In genomic region chr6:150133686-150134085, GRCh38 we compare ENCODE assay signal across 33 cellular contexts. TPM values are rescaled to one million over a fixed set of nuclear protein-coding genes. Genes with fewer than 3 reads are reported as not detected.
"Had no signal": no experiment of that assay in that cellular context is flagged by ENCODE, and none has a peak within 500 bp of the region (broad histone marks: within the 10 kb centered on the region; RNA-seq: fewer than 3 reads in every experiment).

No MANE protein-coding gene starts in this region.

- H3K9me3 ChIP-seq: adrenal gland, ascending aorta, gastrocnemius medialis had no signal

- H3K4me1 ChIP-seq: adrenal gland, ascending aorta, esophagus muscularis mucosa, foreskin keratinocyte, gastrocnemius medialis had no signal

- H3K27me3 ChIP-seq: adrenal gland, ascending aorta, foreskin keratinocyte, gastrocnemius medialis had no signal

- H3K36me3 ChIP-seq: adrenal gland, ascending aorta, esophagus muscularis mucosa, gastrocnemius medialis had no signal

- H3K27ac ChIP-seq: adrenal gland, ascending aorta, esophagus muscularis mucosa, foreskin keratinocyte, gastrocnemius medialis had no signal

- H3K27ac Mint-ChIP-seq: activated CD4-positive, alpha-beta memory T cell treated with anti-CD3 and anti-CD28 coated beads for 36 hours; activated CD4-positive, alpha-beta T cell treated with anti-CD3 and anti-CD28 coated beads for 36 hours; activated CD4-positive, alpha-beta T cell treated with anti-CD3 and anti-CD28 coated beads, Interleukin-2, amount 10 ng/mL, durations not matched to agents 24 days and 14 days; activated CD8-positive, alpha-beta memory T cell treated with anti-CD3 and anti-CD28 coated beads, Interleukin-2, amount 10 ng/mL, durations not matched to agents 7 days and 5 days; activated CD8-positive, alpha-beta T cell treated with anti-CD3 and anti-CD28 coated beads, Interleukin-2, amount 10 ng/mL, durations not matched to agents 7 days and 5 days; activated naive CD4-positive, alpha-beta T cell treated with anti-CD3 and anti-CD28 coated beads for 36 hours; activated naive CD4-positive, alpha-beta T cell treated with anti-CD3 and anti-CD28 coated beads, Interleukin-2, amount 50 U/mL, for 24 hours; activated naive CD8-positive, alpha-beta T cell treated with anti-CD3 and anti-CD28 coated beads for 36 hours; activated naive CD8-positive, alpha-beta T cell treated with anti-CD3 and anti-CD28 coated beads, Interleukin-2, amount 50 U/mL, for 24 hours; activated T-helper 1 cell treated with anti-CD3 and anti-CD28 coated beads, Interleukin-12 subunit alpha, Interleukin-12 subunit beta, Interleukin-2, Interleukin-4 antibody, amounts not matched to agents 30 ng/mL and 10 ng/mL and 1 ng/mL, durations not matched to agents 14 hours and 24 hours and 36 hours; activated T-helper 2 cell treated with anti-CD3 and anti-CD28 coated beads, Interferon-gamma antibody, Interleukin-2, Interleukin-4, amounts not matched to agents 10 μg/mL and 5 μg/mL and 100 μg/mL, durations not matched to agents 14 hours and 24 hours and 36 hours; effector memory CD8-positive, alpha-beta T cell had no signal

- ATAC-seq: activated CD4-positive, alpha-beta T cell treated with anti-CD3 and anti-CD28 coated beads for 36 hours; activated CD8-positive, alpha-beta memory T cell treated with anti-CD3 and anti-CD28 coated beads, Interleukin-2, amount 10 ng/mL, durations not matched to agents 7 days and 5 days; activated CD8-positive, alpha-beta T cell treated with anti-CD3 and anti-CD28 coated beads, Interleukin-2, amount 10 ng/mL, durations not matched to agents 7 days and 5 days; activated naive CD8-positive, alpha-beta T cell treated with anti-CD3 and anti-CD28 coated beads, Interleukin-2, amount 50 U/mL, for 24 hours; effector memory CD8-positive, alpha-beta T cell; gastrocnemius medialis had no signal

- H3K36me3 Mint-ChIP-seq: activated CD4-positive, alpha-beta memory T cell treated with anti-CD3 and anti-CD28 coated beads for 36 hours; activated CD8-positive, alpha-beta memory T cell treated with anti-CD3 and anti-CD28 coated beads, Interleukin-2, amount 10 ng/mL, durations not matched to agents 7 days and 5 days; activated naive CD4-positive, alpha-beta T cell treated with anti-CD3 and anti-CD28 coated beads, Interleukin-2, amount 50 U/mL, for 24 hours; activated naive CD8-positive, alpha-beta T cell treated with anti-CD3 and anti-CD28 coated beads for 36 hours; brain had no signal

- H3K4me3 ChIP-seq: adrenal gland, ascending aorta, esophagus muscularis mucosa, gastrocnemius medialis had no signal

- H3K4me3 Mint-ChIP-seq: activated CD4-positive, alpha-beta memory T cell treated with anti-CD3 and anti-CD28 coated beads for 36 hours; activated CD4-positive, alpha-beta T cell treated with anti-CD3 and anti-CD28 coated beads for 36 hours; activated CD4-positive, alpha-beta T cell treated with anti-CD3 and anti-CD28 coated beads, Interleukin-2, amount 10 ng/mL, durations not matched to agents 24 days and 14 days; activated CD8-positive, alpha-beta memory T cell treated with anti-CD3 and anti-CD28 coated beads, Interleukin-2, amount 10 ng/mL, durations not matched to agents 7 days and 5 days; activated CD8-positive, alpha-beta T cell treated with anti-CD3 and anti-CD28 coated beads, Interleukin-2, amount 10 ng/mL, durations not matched to agents 7 days and 5 days; activated naive CD4-positive, alpha-beta T cell treated with anti-CD3 and anti-CD28 coated beads for 36 hours; activated naive CD4-positive, alpha-beta T cell treated with anti-CD3 and anti-CD28 coated beads, Interleukin-2, amount 50 U/mL, for 24 hours; activated naive CD8-positive, alpha-beta T cell treated with anti-CD3 and anti-CD28 coated beads for 36 hours; activated naive CD8-positive, alpha-beta T cell treated with anti-CD3 and anti-CD28 coated beads, Interleukin-2, amount 50 U/mL, for 24 hours; activated T-helper 1 cell treated with anti-CD3 and anti-CD28 coated beads, Interleukin-12 subunit alpha, Interleukin-12 subunit beta, Interleukin-2, Interleukin-4 antibody, amounts not matched to agents 30 ng/mL and 10 ng/mL and 1 ng/mL, durations not matched to agents 14 hours and 24 hours and 36 hours; brain; central memory CD8-positive, alpha-beta T cell; effector memory CD8-positive, alpha-beta T cell had no signal

- H3K4me1 Mint-ChIP-seq: activated CD4-positive, alpha-beta T cell treated with anti-CD3 and anti-CD28 coated beads, Interleukin-2, amount 10 ng/mL, durations not matched to agents 24 days and 14 days; activated CD8-positive, alpha-beta memory T cell treated with anti-CD3 and anti-CD28 coated beads, Interleukin-2, amount 10 ng/mL, durations not matched to agents 7 days and 5 days; activated naive CD4-positive, alpha-beta T cell treated with anti-CD3 and anti-CD28 coated beads, Interleukin-2, amount 50 U/mL, for 24 hours; activated naive CD8-positive, alpha-beta T cell treated with anti-CD3 and anti-CD28 coated beads for 36 hours; activated naive CD8-positive, alpha-beta T cell treated with anti-CD3 and anti-CD28 coated beads, Interleukin-2, amount 50 U/mL, for 24 hours; brain; central memory CD8-positive, alpha-beta T cell had no signal

- DNase-seq: activated CD4-positive, alpha-beta memory T cell treated with anti-CD3 and anti-CD28 coated beads for 36 hours; activated CD4-positive, alpha-beta T cell treated with anti-CD3 and anti-CD28 coated beads for 36 hours; activated CD4-positive, alpha-beta T cell treated with anti-CD3 and anti-CD28 coated beads, Interleukin-2, amount 10 ng/mL, durations not matched to agents 24 days and 14 days; activated CD4-positive, CD25-positive, alpha-beta regulatory T cell; activated CD4-positive, CD25-positive, alpha-beta regulatory T cell treated with anti-CD3 and anti-CD28 coated beads, Interleukin-2, amount 50 U/mL, for 72 hours; activated CD8-positive, alpha-beta memory T cell treated with anti-CD3 and anti-CD28 coated beads, Interleukin-2, amount 10 ng/mL, durations not matched to agents 7 days and 5 days; activated CD8-positive, alpha-beta memory T cell treated with anti-CD3 and anti-CD28 coated beads, Interleukin-2, amount 50 U/mL, for 4 hours; activated CD8-positive, alpha-beta T cell treated with anti-CD3 and anti-CD28 coated beads, Interleukin-2, amount 10 ng/mL, durations not matched to agents 7 days and 5 days; activated effector memory CD4-positive, alpha-beta T cell treated with anti-CD3 and anti-CD28 coated beads, Interleukin-2, amount 50 U/mL, for 16 hours; activated naive CD4-positive, alpha-beta T cell treated with anti-CD3 and anti-CD28 coated beads for 36 hours; activated naive CD8-positive, alpha-beta T cell treated with anti-CD3 and anti-CD28 coated beads for 36 hours; activated naive CD8-positive, alpha-beta T cell treated with anti-CD3 and anti-CD28 coated beads, Interleukin-2, amount 50 U/mL, for 24 hours; activated T-cell treated with anti-CD3 and anti-CD28 coated beads, Interleukin-2, amount 50 U/mL, for 1 hour; activated T-cell treated with anti-CD3 and anti-CD28 coated beads, Interleukin-2, amount 50 U/mL, for 48 hours; adrenal gland; amygdala; cortex of kidney; dermis blood vessel endothelial cell; effector CD4-positive, alpha-beta T cell; effector memory CD8-positive, alpha-beta T cell; erythroblast; foreskin keratinocyte; gastrocnemius medialis; glutamatergic neuron; T-helper 2 cell had no signal

- H3K9me3 Mint-ChIP-seq: activated naive CD4-positive, alpha-beta T cell treated with anti-CD3 and anti-CD28 coated beads, Interleukin-2, amount 50 U/mL, for 24 hours; activated T-helper 1 cell treated with anti-CD3 and anti-CD28 coated beads, Interleukin-12 subunit alpha, Interleukin-12 subunit beta, Interleukin-2, Interleukin-4 antibody, amounts not matched to agents 30 ng/mL and 10 ng/mL and 1 ng/mL, durations not matched to agents 14 hours and 24 hours and 36 hours; central memory CD8-positive, alpha-beta T cell had no signal

RNA-seq across cellular contexts. Expression of gene PPP1R14C, which starts 9.2 kb away (rescaled TPM):
- total RNA-seq: activated CD8-positive, alpha-beta T cell treated with anti-CD3 and anti-CD28 coated beads, Interleukin-2, amount 10 ng/mL, durations not matched to agents 7 days and 5 days; activated naive CD4-positive, alpha-beta T cell treated with anti-CD3 and anti-CD28 coated beads for 36 hours; activated T-helper 1 cell treated with anti-CD3 and anti-CD28 coated beads, Interleukin-12 subunit alpha, Interleukin-12 subunit beta, Interleukin-2, Interleukin-4 antibody, amounts not matched to agents 30 ng/mL and 10 ng/mL and 1 ng/mL, durations not matched to agents 14 hours and 24 hours and 36 hours; ascending aorta; dermis blood vessel endothelial cell; T-helper 1 cell treated with Interleukin-12 subunit alpha and Interleukin-12 subunit beta and Interleukin-4 antibody, amounts not matched to agents 30 ng/mL and 1 ng/mL, for 36 hours had no signal
